In genomic region chr1:204146965-204147364, GRCh38 we compare ENCODE assay signal across 22 cellular contexts. TPM values are rescaled to one million over a fixed set of nuclear protein-coding genes. Genes with fewer than 3 reads are reported as not detected.
DNase-seq lines count a peak whose midpoint lies in the region; ATAC-seq and TF ChIP-seq lines count a peak whose summit lies in the region.
"Had no signal": no experiment of that assay in that cellular context is flagged by ENCODE, and none has a peak within 500 bp of the region (broad histone marks: within the 10 kb centered on the region; RNA-seq: fewer than 3 reads in every experiment).

No MANE protein-coding gene starts in this region.

- no peak for TF ChIP-seq CTCF in lower leg skin (IDR thresholded peaks at IDR 0.05)

- H3K4me1 Mint-ChIP-seq in activated naive CD4-positive, alpha-beta T cell treated with anti-CD3 and anti-CD28 coated beads, Interleukin-2, amount 10 ng/mL, durations not matched to agents 7 days and 5 days, result no peaks in the 10 kb centered on the region
- no peaks in the 10 kb centered on the region for H3K4me1 Mint-ChIP-seq in activated naive CD4-positive, alpha-beta T cell treated with anti-CD3 and anti-CD28 coated beads for 36 hours (ENCODE audit: low read depth)

- H2BK5ac ChIP-seq in neuronal stem cell (ENCODE audit: low read length), result no peak overlapping the region

- H3K4me1 ChIP-seq in iPS-15b (ENCODE audit: control insufficient read depth, insufficient read depth, low read length), result peaks cover 31% of the 10 kb centered on the region
- H3K4me1 ChIP-seq in neuronal stem cell (ENCODE audit: control insufficient read depth in 2 of 2, insufficient read depth in 1 of 2, low read depth in 1 of 2, low read length in 2 of 2), result peaks cover 10% of the 10 kb centered on the region in 2 donors
- H3K4me1 ChIP-seq: BE2C had no signal

- H2AFZ ChIP-seq in neuronal stem cell (ENCODE audit: low read length), result no peak overlapping the region

- H3K27ac Mint-ChIP-seq in activated naive CD4-positive, alpha-beta T cell treated with anti-CD3 and anti-CD28 coated beads, Interleukin-2, amount 10 ng/mL, durations not matched to agents 7 days and 5 days, result no peak overlapping the region
- no peak overlapping the region for H3K27ac Mint-ChIP-seq in activated naive CD4-positive, alpha-beta T cell treated with anti-CD3 and anti-CD28 coated beads for 36 hours

- H3K79me1 ChIP-seq in neuronal stem cell (ENCODE audit: low read depth, low read length), result peaks cover 3% of the 10 kb centered on the region

- no peak overlapping the region for H2AK5ac ChIP-seq in neuronal stem cell (ENCODE audit: low read depth, low read length)

- no peak overlapping the region for H2BK15ac ChIP-seq in neuronal stem cell (ENCODE audit: low read length)

- no peak overlapping the region for H3K14ac ChIP-seq in neuronal stem cell (ENCODE audit: low read length)

- no peak overlapping the region for H3K4ac ChIP-seq in neuronal stem cell (ENCODE audit: low read length)

- H3K36me3 ChIP-seq in iPS-15b (ENCODE audit: control insufficient read depth, insufficient read depth, low read length) (peaks cover 11% of the 10 kb centered on the region), neuronal stem cell (replicated peaks in 1 of 2; ENCODE audit: control insufficient read depth in 2 of 2, insufficient read depth in 2 of 2, low read length in 2 of 2) (no peaks in the 10 kb centered on the region)
- H3K36me3 ChIP-seq: BE2C had no signal

- DNase-seq in activated naive CD4-positive, alpha-beta T cell treated with anti-CD3 and anti-CD28 coated beads, Interleukin-2, amount 10 ng/mL, durations not matched to agents 7 days and 5 days, result peak; percentile 6
- DNase-seq in activated naive CD4-positive, alpha-beta T cell treated with anti-CD3 and anti-CD28 coated beads for 36 hours, result no peak
- DNase-seq in neuronal stem cell (ENCODE audit: low spot score) (no peak), D341Med (ENCODE audit: low spot score) (no peak), NOMO-1 treated with DMSO at 0.1 percent for 48 hours (lab: John Stamatoyannopoulos, UW; ENCODE audit: unreplicated experiment) (no peak), lower leg skin (ENCODE audit: low spot score in 2 of 2) (no peak)
- DNase-seq: BE2C; Calu3; CD4-positive, alpha-beta memory T cell; DMS79; KBM-7; MV-4-11; NCI-H1417; NCI-H1930; NK-92 treated with Interleukin-12 subunit alpha and Interleukin-12 subunit beta, amount 100 ng/mL, for 24 hours; SW 1271 had no signal

- H3K9me3 Mint-ChIP-seq in activated naive CD4-positive, alpha-beta T cell treated with anti-CD3 and anti-CD28 coated beads, Interleukin-2, amount 10 ng/mL, durations not matched to agents 7 days and 5 days, result no peaks in the 10 kb centered on the region
- H3K9me3 Mint-ChIP-seq in activated naive CD4-positive, alpha-beta T cell treated with anti-CD3 and anti-CD28 coated beads for 36 hours, result no peaks in the 10 kb centered on the region
- H3K9me3 Mint-ChIP-seq: CD4-positive, alpha-beta memory T cell had no signal

- intact Hi-C loops in activated naive CD4-positive, alpha-beta T cell treated with anti-CD3 and anti-CD28 coated beads for 36 hours (cut with micrococcal nuclease), result no loop called here
- intact Hi-C loops in lower leg skin (cut with DNase I; ENCODE audit: low total_unique reads), result no loop called here

- peak overlapping the region; percentile 19 for H2BK120ac ChIP-seq in neuronal stem cell (ENCODE audit: low read depth, low read length)

- no peak overlapping the region for H4K91ac ChIP-seq in neuronal stem cell (ENCODE audit: low read depth, low read length, poor library complexity)

- no peak overlapping the region for H3K4me3 Mint-ChIP-seq in activated naive CD4-positive, alpha-beta T cell treated with anti-CD3 and anti-CD28 coated beads, Interleukin-2, amount 10 ng/mL, durations not matched to agents 7 days and 5 days
- H3K4me3 Mint-ChIP-seq in activated naive CD4-positive, alpha-beta T cell treated with anti-CD3 and anti-CD28 coated beads for 36 hours, result no peak overlapping the region

- TF ChIP-seq POLR2A in lower leg skin (IDR thresholded peaks at IDR 0.05), result no peak

- H3K4me3 ChIP-seq in iPS-15b (ENCODE audit: low read depth, low read length) (peak overlapping the region; percentile 14), neuronal stem cell (ENCODE audit: low read length in 2 of 2) (no peak overlapping the region), lower leg skin (ENCODE audit: low read depth, poor library complexity, severe bottlenecking) (no peak overlapping the region)

- H3K9me3 ChIP-seq in iPS-15b (ENCODE audit: control insufficient read depth, insufficient read depth, low read length) (no peaks in the 10 kb centered on the region), neuronal stem cell (replicated peaks in 1 of 2; ENCODE audit: control insufficient read depth in 2 of 2, insufficient read depth in 1 of 2, low read depth in 1 of 2, low read length in 2 of 2) (peaks cover 0 to 1% of the 10 kb centered on the region in 2 donors)
- H3K9me3 ChIP-seq: BE2C had no signal

- WGBS in neuronal stem cell (ENCODE audit: extremely low coverage in 2 of 2, insufficient read length in 2 of 2, insufficient replicate concordance in 1 of 2), 2 donors, result no CpG with 5 or more reads among the region's 7 CpGs
- 84 to 86% methylated on average over 7 of the region's 7 CpGs for WGBS in lower leg skin, 2 donors

- no peak overlapping the region for H3K18ac ChIP-seq in neuronal stem cell (ENCODE audit: low read length)

- no peak overlapping the region for H4K8ac ChIP-seq in neuronal stem cell (ENCODE audit: low read depth, low read length)

- CTCF ChIA-PET in activated naive CD4-positive, alpha-beta T cell treated with anti-CD3 and anti-CD28 coated beads, Interleukin-2, amount 10 ng/mL, durations not matched to agents 7 days and 5 days (lab: Charles Lee), result interaction anchor here (1.0 kb wide), 1 partner anchor 16 kb away, joined by 4 read pairs; no protein-coding TSS in a partner anchor
- CTCF ChIA-PET in activated naive CD4-positive, alpha-beta T cell treated with anti-CD3 and anti-CD28 coated beads for 36 hours (lab: Charles Lee), result interaction anchor here (0.5 kb wide), 1 partner anchor 19 kb away, joined by 3 read pairs; no protein-coding TSS in a partner anchor

- no peaks in the 10 kb centered on the region for H3K36me3 Mint-ChIP-seq in activated naive CD4-positive, alpha-beta T cell treated with anti-CD3 and anti-CD28 coated beads, Interleukin-2, amount 10 ng/mL, durations not matched to agents 7 days and 5 days
- H3K36me3 Mint-ChIP-seq in activated naive CD4-positive, alpha-beta T cell treated with anti-CD3 and anti-CD28 coated beads for 36 hours (ENCODE audit: low read depth), result no peaks in the 10 kb centered on the region
- H3K36me3 Mint-ChIP-seq: CD4-positive, alpha-beta memory T cell had no signal

- H3K27me3 ChIP-seq in iPS-15b (ENCODE audit: control insufficient read depth, insufficient read depth, low read length) (peaks cover 11% of the 10 kb centered on the region), neuronal stem cell (ENCODE audit: control insufficient read depth in 3 of 3, insufficient read depth in 3 of 3, low read depth in 1 of 3, low read length in 3 of 3) (peaks cover 0 to 15% (median 0%) of the 10 kb centered on the region in 3 experiments)
- H3K27me3 ChIP-seq: BE2C had no signal

- H3K9ac ChIP-seq in iPS-15b (ENCODE audit: low read depth, low read length), result no peak overlapping the region
- peak overlapping the region; percentile 25 for H3K9ac ChIP-seq in neuronal stem cell (ENCODE audit: low read depth, low read length, poor library complexity)

- H3K27me3 Mint-ChIP-seq in activated naive CD4-positive, alpha-beta T cell treated with anti-CD3 and anti-CD28 coated beads, Interleukin-2, amount 10 ng/mL, durations not matched to agents 7 days and 5 days, result peaks cover 33% of the 10 kb centered on the region
- no peaks in the 10 kb centered on the region for H3K27me3 Mint-ChIP-seq in activated naive CD4-positive, alpha-beta T cell treated with anti-CD3 and anti-CD28 coated beads for 36 hours (ENCODE audit: low read depth)

- H3K23ac ChIP-seq in neuronal stem cell (ENCODE audit: low read depth, low read length, poor library complexity), result no peak overlapping the region

- H3K27ac ChIP-seq in neuronal stem cell (replicated peaks; ENCODE audit: low read length), result no peak overlapping the region
- H3K27ac ChIP-seq: 22Rv1, RWPE1 had no signal

- no peak overlapping the region for H2BK12ac ChIP-seq in neuronal stem cell (ENCODE audit: low read length)

- H3K4me2 ChIP-seq in neuronal stem cell (ENCODE audit: insufficient read depth, low read length, poor library complexity, severe bottlenecking), result no peak overlapping the region

- ATAC-seq in GM18868 (IDR thresholded peaks at IDR 0.05; ENCODE audit: unreplicated experiment), result no peak

RNA-seq across cellular contexts. Expression of gene ETNK2, which starts 4.9 kb away (rescaled TPM):
- total RNA-seq in activated naive CD4-positive, alpha-beta T cell treated with anti-CD3 and anti-CD28 coated beads for 36 hours, result under 1 TPM; 0.77 to 0.93 TPM
- 8.8 TPM for polyA plus RNA-seq in neuronal stem cell (2013, experiment 1 of 2)
- 8.4 TPM for polyA plus RNA-seq in neuronal stem cell (2013, experiment 2 of 2)
- 10 to 100 TPM; 21.5 to 53.8 (median 42.6) TPM for total RNA-seq in lower leg skin

RNA-seq across cellular contexts. Expression of gene REN, which starts 19.2 kb away (rescaled TPM):
- not detected for total RNA-seq in activated naive CD4-positive, alpha-beta T cell treated with anti-CD3 and anti-CD28 coated beads for 36 hours
- not detected for polyA plus RNA-seq in neuronal stem cell (2013, experiment 1 of 2)
- polyA plus RNA-seq in neuronal stem cell (2013, experiment 2 of 2), result not detected
- under 1 TPM in 2 of 4 donors, not detected in 2; 0.17 to 0.26 TPM for total RNA-seq in lower leg skin
- total RNA-seq: Calu3; CD4-positive, alpha-beta memory T cell; HT1080; SK-MEL-5 had no signal
- polyA plus RNA-seq: CD4-positive, alpha-beta memory T cell had no signal

RNA-seq across cellular contexts. Expression of gene KISS1, which starts 49.3 kb away (rescaled TPM):
- total RNA-seq in activated naive CD4-positive, alpha-beta T cell treated with anti-CD3 and anti-CD28 coated beads for 36 hours, result not detected
- polyA plus RNA-seq in neuronal stem cell (2013, experiment 1 of 2), result not detected
- not detected for polyA plus RNA-seq in neuronal stem cell (2013, experiment 2 of 2)
- not detected for total RNA-seq in lower leg skin
- total RNA-seq: Calu3; CD4-positive, alpha-beta memory T cell; HT1080; SK-MEL-5 had no signal
- polyA plus RNA-seq: CD4-positive, alpha-beta memory T cell had no signal

Comparison
In these comparisons a context has a peak if more than half of its experiments do, and no peak if none do; other contexts are left out.
1. RNA of gene ETNK2, which starts 4.9 kb away (total RNA-seq): 21.5 to 53.8 TPM in lower leg skin; 0.77 to 0.93 TPM in activated naive CD4-positive, alpha-beta T cell treated with anti-CD3 and anti-CD28 coated beads for 36 hours; every median in the first group is over 10 times any median in the second.